In the genomic region with DNA sequence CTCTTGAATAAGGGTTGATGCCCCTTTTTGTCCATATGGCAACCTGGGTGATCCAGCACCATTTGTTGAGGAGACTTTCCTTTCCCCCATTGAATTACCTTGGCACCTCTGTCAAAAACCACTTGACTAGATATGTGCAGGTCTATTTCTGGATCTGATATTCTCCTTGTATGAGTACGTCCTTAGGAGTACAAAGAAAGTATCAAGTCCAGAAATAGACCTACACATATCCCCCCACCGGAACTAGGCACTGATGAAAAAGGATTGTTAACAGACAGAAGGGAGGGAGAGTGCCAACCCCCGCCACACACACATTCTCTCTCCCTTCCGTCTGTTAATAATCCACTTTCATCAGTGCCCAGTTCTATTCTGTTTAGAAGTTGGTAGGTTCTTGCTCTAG, we compare ENCODE assay signal across 19 cellular contexts.
"Had no signal": no experiment of that assay in that cellular context is flagged by ENCODE, and none has a peak within 500 bp of the region (broad histone marks: within the 10 kb centered on the region; RNA-seq: fewer than 3 reads in every experiment).

No MANE protein-coding gene starts in this region.

- ATAC-seq: effector memory CD8-positive, alpha-beta T cell; mucosa of descending colon; natural killer cell treated with Interleukin-12 subunit alpha and Interleukin-12 subunit beta and Interleukin-15 and Interleukin-18, amount 100 ng/mL, for 72 hours; pancreas; stimulated activated effector memory CD8-positive, alpha-beta T cell treated with anti-CD3 and anti-CD28 coated beads, Interleukin-12 subunit alpha, Interleukin-12 subunit beta, amount 100 ng/mL, for 72 hours had no signal

- H3K27ac ChIP-seq: coronary artery, hepatocyte, neutrophil, pancreas, sigmoid colon, stomach, thyroid gland had no signal

- DNase-seq: dermis blood vessel endothelial cell; effector memory CD8-positive, alpha-beta T cell; kidney; mesenchymal stem cell; mucosa of descending colon; naive B cell; pancreas; sigmoid colon; stimulated activated CD4-positive, alpha-beta T cell treated with anti-CD3 and anti-CD28 coated beads, Interleukin-2, amount 100 ng/mL, for 24 hours; stimulated activated CD4-positive, alpha-beta T cell treated with anti-CD3 and anti-CD28 coated beads, Interleukin-4, amount 100 ng/mL, for 24 hours; stimulated activated naive CD4-positive, alpha-beta T cell treated with Interleukin-2 at 50 U/mL for 16 hours; stomach; thyroid gland; trophoblast cell had no signal
